1 cellular context compared by ENCODE assay signal in the genomic region with DNA sequence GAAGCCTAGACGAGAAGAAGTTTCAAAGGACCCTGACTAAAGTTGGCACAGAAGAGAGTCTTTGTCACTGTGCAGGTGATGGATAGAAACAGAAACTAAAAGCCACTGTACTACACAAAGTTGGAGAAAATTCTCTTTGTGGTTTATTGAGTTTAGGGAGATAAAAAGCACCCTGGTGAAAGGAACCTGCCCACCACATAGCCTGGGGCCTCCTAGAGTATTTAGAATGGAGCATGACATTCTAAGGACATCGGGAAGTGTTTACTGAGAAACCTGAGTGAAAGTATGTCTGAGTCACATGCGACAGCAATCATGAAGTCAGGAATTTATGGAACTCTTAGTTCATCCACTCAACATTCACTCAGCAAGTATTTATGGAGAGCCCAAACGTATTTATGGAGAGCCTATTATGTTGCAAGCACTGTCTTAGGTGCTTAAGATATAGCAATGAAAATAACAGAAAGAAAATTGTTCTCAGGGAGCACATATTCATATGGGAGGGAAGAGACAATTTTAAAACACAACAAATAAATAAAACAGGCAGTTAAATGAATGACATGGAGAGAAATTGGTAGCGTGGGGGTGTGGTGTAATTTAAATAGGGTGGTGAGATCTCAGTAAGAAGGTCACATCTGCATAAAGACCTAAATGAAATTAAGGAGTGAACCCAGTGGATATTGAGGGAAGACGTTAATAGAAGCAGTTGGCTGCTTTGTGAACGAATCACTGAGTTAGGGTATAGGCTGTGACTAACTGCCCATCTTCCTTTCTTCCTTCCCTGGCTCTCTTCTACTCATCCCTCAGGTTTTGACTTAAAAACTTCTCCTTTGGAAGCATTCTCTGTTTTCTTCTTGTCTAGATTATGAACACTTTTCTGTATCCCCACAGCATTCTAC.
TF ChIP-seq lines count a peak whose summit lies in the region.

No MANE protein-coding gene starts in this region.

TF ChIP-seq in HEK293, 187 proteins besides CTCF, POLR2A, EP300 and RAD21 (continued from another document):
- TF ChIP-seq, protein P1, sequence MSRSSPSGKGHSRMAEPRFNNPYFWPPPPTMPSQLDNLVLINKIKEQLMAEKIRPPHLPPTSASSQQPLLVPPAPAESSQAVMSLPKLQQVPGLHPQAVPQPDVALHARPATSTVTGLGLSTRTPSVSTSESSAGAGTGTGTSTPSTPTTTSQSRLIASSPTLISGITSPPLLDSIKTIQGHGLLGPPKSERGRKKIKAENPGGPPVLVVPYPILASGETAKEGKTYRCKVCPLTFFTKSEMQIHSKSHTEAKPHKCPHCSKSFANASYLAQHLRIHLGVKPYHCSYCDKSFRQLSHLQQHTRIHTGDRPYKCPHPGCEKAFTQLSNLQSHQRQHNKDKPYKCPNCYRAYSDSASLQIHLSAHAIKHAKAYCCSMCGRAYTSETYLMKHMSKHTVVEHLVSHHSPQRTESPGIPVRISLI (tag by site-specific recombination; IDR thresholded peaks at IDR 0.05): no peak
- peak; percentile 41 for TF ChIP-seq GLIS1 (tag by site-specific recombination; IDR thresholded peaks at IDR 0.05)
- no peak for TF ChIP-seq ZNF423 (tag by site-specific recombination; IDR thresholded peaks at IDR 0.05)
- peak; percentile 35; the same call in 1 of the 2 replicates for TF ChIP-seq ZNF391 (tag by site-specific recombination; IDR thresholded peaks at IDR 0.05; ENCODE audit: borderline replicate concordance, low read depth)
- TF ChIP-seq ZNF16 (tag by site-specific recombination; IDR thresholded peaks at IDR 0.05; ENCODE audit: low read depth): no peak
- no peak for TF ChIP-seq ZNF132 (tag by site-specific recombination; IDR thresholded peaks at IDR 0.05; ENCODE audit: borderline replicate concordance)
- TF ChIP-seq ZNF239 (tag by site-specific recombination; IDR thresholded peaks at IDR 0.05): no peak
- TF ChIP-seq, protein P2, sequence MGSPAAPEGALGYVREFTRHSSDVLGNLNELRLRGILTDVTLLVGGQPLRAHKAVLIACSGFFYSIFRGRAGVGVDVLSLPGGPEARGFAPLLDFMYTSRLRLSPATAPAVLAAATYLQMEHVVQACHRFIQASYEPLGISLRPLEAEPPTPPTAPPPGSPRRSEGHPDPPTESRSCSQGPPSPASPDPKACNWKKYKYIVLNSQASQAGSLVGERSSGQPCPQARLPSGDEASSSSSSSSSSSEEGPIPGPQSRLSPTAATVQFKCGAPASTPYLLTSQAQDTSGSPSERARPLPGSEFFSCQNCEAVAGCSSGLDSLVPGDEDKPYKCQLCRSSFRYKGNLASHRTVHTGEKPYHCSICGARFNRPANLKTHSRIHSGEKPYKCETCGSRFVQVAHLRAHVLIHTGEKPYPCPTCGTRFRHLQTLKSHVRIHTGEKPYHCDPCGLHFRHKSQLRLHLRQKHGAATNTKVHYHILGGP (tag by site-specific recombination; IDR thresholded peaks at IDR 0.05): no peak
- TF ChIP-seq ZEB2 (tag by site-specific recombination; IDR thresholded peaks at IDR 0.05): peak; percentile 81
- no peak for TF ChIP-seq ZIC2 (tag by site-specific recombination; IDR thresholded peaks at IDR 0.05)
